Comparison of ENCODE assay signal across 20 cellular contexts in genomic region chr7:155237297-155237696, GRCh38.
A peak's percentile ranks its signal among the peaks of the same experiment; 100 is the strongest.
DNase-seq lines count a peak whose midpoint lies in the region; ATAC-seq and TF ChIP-seq lines count a peak whose summit lies in the region.
"Had no signal": no experiment of that assay in that cellular context is flagged by ENCODE, and none has a peak within 500 bp of the region (broad histone marks: within the 10 kb centered on the region; RNA-seq: fewer than 3 reads in every experiment).

No MANE protein-coding gene starts in this region.

- H3K4me1 ChIP-seq in BLaER1 (peaks cover 34% of the 10 kb centered on the region), trophoblast cell (ENCODE audit: control insufficient read depth in 1 of 2, insufficient read depth in 2 of 2, low read length in 2 of 2) (peaks cover 9 to 23% of the 10 kb centered on the region in 2 experiments), tibial artery (no peaks in the 10 kb centered on the region)

- peaks cover 6% of the 10 kb centered on the region for H3K79me1 ChIP-seq in trophoblast cell (ENCODE audit: low read length)

- DNase-seq in trophoblast cell (no peak), tibial artery (no peak)
- no peak for DNase-seq in stimulated activated CD4-positive, alpha-beta T cell treated with anti-CD3 and anti-CD28 coated beads, Interleukin-4, amount 100 ng/mL, for 24 hours
- DNase-seq: AML-193; CD4-positive, alpha-beta memory T cell; GF-D8; GM23248; KBM-7; MG63; NCI-H1417 treated with DMSO at 0.1 percent for 48 hours; NCI-H2029; NCI-H510A; SHP77 treated with DMSO at 0.1 percent for 48 hours had no signal

- no peaks in the 10 kb centered on the region for H3K36me3 Mint-ChIP-seq in dendritic cell treated with granulocyte-macrophage colony-stimulating factor and Interleukin-4, amounts not matched to agents 40 ng/mL and 50 ng/mL, for 4 days (ENCODE audit: low read depth)
- H3K36me3 Mint-ChIP-seq: CD4-positive, alpha-beta memory T cell had no signal

- H2BK5ac ChIP-seq in trophoblast cell (ENCODE audit: low read depth, low read length, poor library complexity) = no peak overlapping the region

- H4K12ac ChIP-seq in trophoblast cell (ENCODE audit: low read depth, low read length) = no peak overlapping the region

- no peak for TF ChIP-seq CTCF in tibial artery (IDR thresholded peaks at IDR 0.05)

- WGBS in trophoblast cell (ENCODE audit: extremely low coverage, insufficient coverage, insufficient read length) = no CpG with 5 or more reads among the region's 6 CpGs

- no peaks in the 10 kb centered on the region for H3K36me3 ChIP-seq in BLaER1
- H3K36me3 ChIP-seq in KOPT-K1 (ENCODE audit: insufficient read depth, low read length) = no peaks in the 10 kb centered on the region
- no peaks in the 10 kb centered on the region for H3K36me3 ChIP-seq in trophoblast cell (ENCODE audit: control insufficient read depth in 1 of 2, insufficient read depth in 2 of 2, low read length in 2 of 2)
- H3K36me3 ChIP-seq in tibial artery = no peaks in the 10 kb centered on the region
- H3K36me3 ChIP-seq: MG63 had no signal

- no peaks in the 10 kb centered on the region for H4K20me1 ChIP-seq in BLaER1

- no peak overlapping the region for H2BK120ac ChIP-seq in trophoblast cell (ENCODE audit: insufficient read depth, low read length, poor library complexity)

- H3K27me3 Mint-ChIP-seq in dendritic cell treated with granulocyte-macrophage colony-stimulating factor and Interleukin-4, amounts not matched to agents 40 ng/mL and 50 ng/mL, for 4 days = peaks cover 23% of the 10 kb centered on the region

- H3K27ac ChIP-seq in BLaER1 (peak overlapping the region; percentile 61), KOPT-K1 (ENCODE audit: low read depth, low read length, poor library complexity, severe bottlenecking) (peak overlapping the region; percentile 35), trophoblast cell (ENCODE audit: low read depth, low read length) (no peak overlapping the region), tibial artery (no peak overlapping the region)
- H3K27ac ChIP-seq: GM23248, HL-60 had no signal

- H3K4ac ChIP-seq in trophoblast cell (ENCODE audit: low read depth, low read length) = no peak overlapping the region

- peaks cover 22% of the 10 kb centered on the region for H3K4me1 Mint-ChIP-seq in dendritic cell treated with granulocyte-macrophage colony-stimulating factor and Interleukin-4, amounts not matched to agents 40 ng/mL and 50 ng/mL, for 4 days (ENCODE audit: low read depth)
- H3K4me1 Mint-ChIP-seq: CD4-positive, alpha-beta memory T cell had no signal

- H4K8ac ChIP-seq in trophoblast cell (ENCODE audit: low read depth, low read length) = no peak overlapping the region

- H3K4me3 ChIP-seq in BLaER1 (no peak overlapping the region), trophoblast cell (ENCODE audit: low read depth, low read length) (no peak overlapping the region), tibial artery (no peak overlapping the region)
- H3K4me3 ChIP-seq: A549, GM23248, MG63 had no signal

- H3K9me3 Mint-ChIP-seq in dendritic cell treated with granulocyte-macrophage colony-stimulating factor and Interleukin-4, amounts not matched to agents 40 ng/mL and 50 ng/mL, for 4 days = no peaks in the 10 kb centered on the region
- H3K9me3 Mint-ChIP-seq: CD4-positive, alpha-beta memory T cell had no signal

- H3K9me3 ChIP-seq in BLaER1 = 0 out of 2 replicates have a peak, but pooled peaks cover 14% of the 10 kb centered on the region
- H3K9me3 ChIP-seq in KOPT-K1 (ENCODE audit: insufficient read depth, low read length, poor library complexity, severe bottlenecking) = no peaks in the 10 kb centered on the region
- H3K9me3 ChIP-seq in trophoblast cell (ENCODE audit: insufficient read depth, low read depth, low read length) = peaks cover 3% of the 10 kb centered on the region
- no peaks in the 10 kb centered on the region for H3K9me3 ChIP-seq in tibial artery
- H3K9me3 ChIP-seq: A549, MG63 had no signal

- no peak overlapping the region for H3K4me3 Mint-ChIP-seq in dendritic cell treated with granulocyte-macrophage colony-stimulating factor and Interleukin-4, amounts not matched to agents 40 ng/mL and 50 ng/mL, for 4 days
- H3K4me3 Mint-ChIP-seq: CD4-positive, alpha-beta memory T cell had no signal

- intact Hi-C loops in dendritic cell treated with granulocyte-macrophage colony-stimulating factor and Interleukin-4, amounts not matched to agents 40 ng/mL and 50 ng/mL, for 4 days (cut with micrococcal nuclease) = loop anchor here (10.0 kb wide), 1 partner anchor 108 kb away; no protein-coding TSS in a partner anchor
- intact Hi-C loops in tibial artery (cut with DNase I; ENCODE audit: low total_unique reads) = no loop called here

- no peak overlapping the region for H2BK12ac ChIP-seq in trophoblast cell (ENCODE audit: low read length)

- peak overlapping the region; percentile 79 for H3K4me2 ChIP-seq in BLaER1
- H3K4me2 ChIP-seq in trophoblast cell (ENCODE audit: low read length) = no peak overlapping the region
- H3K4me2 ChIP-seq: A549 had no signal

- no peak for ATAC-seq in HG03045 (IDR thresholded peaks at IDR 0.05; ENCODE audit: unreplicated experiment)
- ATAC-seq: A549, HCT116 had no signal

- no peaks in the 10 kb centered on the region for H3K79me2 ChIP-seq in trophoblast cell (ENCODE audit: control insufficient read depth, insufficient read depth, low read length, poor library complexity)

- H4K91ac ChIP-seq in trophoblast cell (ENCODE audit: low read depth, low read length) = peak overlapping the region; percentile 29

- no peak overlapping the region for H3K14ac ChIP-seq in trophoblast cell (ENCODE audit: low read length)

- H2AFZ ChIP-seq in trophoblast cell (ENCODE audit: insufficient read depth, low read length, poor library complexity) = no peak overlapping the region
- H2AFZ ChIP-seq: GM23248 had no signal

- H2AK5ac ChIP-seq in trophoblast cell (ENCODE audit: low read length) = no peak overlapping the region

- peak overlapping the region; percentile 15 for H3K27ac Mint-ChIP-seq in dendritic cell treated with granulocyte-macrophage colony-stimulating factor and Interleukin-4, amounts not matched to agents 40 ng/mL and 50 ng/mL, for 4 days

- H3K27me3 ChIP-seq in BLaER1 (no peaks in the 10 kb centered on the region), trophoblast cell (ENCODE audit: insufficient read depth, low read length) (no peaks in the 10 kb centered on the region), tibial artery (peaks cover 0 to 12% of the 10 kb centered on the region in 2 donors)
- H3K27me3 ChIP-seq: MG63 had no signal

- no peak overlapping the region for H3K18ac ChIP-seq in trophoblast cell (ENCODE audit: low read length)

- H3K9ac ChIP-seq in BLaER1 (peak overlapping the region; percentile 63; the same call in 1 of the 2 replicates), trophoblast cell (ENCODE audit: low read length) (no peak overlapping the region)
- H3K9ac ChIP-seq: GM23248 had no signal

- H3K23ac ChIP-seq in trophoblast cell (ENCODE audit: low read length) = no peak overlapping the region

Comparison
In these comparisons a context has a peak if more than half of its experiments do, and no peak if none do; other contexts are left out.
1. H3K27ac ChIP-seq: peak in BLaER1 (single experiment) and KOPT-K1 (single experiment); none in trophoblast cell (single experiment) and tibial artery (0 of 2).